In the genomic region with DNA sequence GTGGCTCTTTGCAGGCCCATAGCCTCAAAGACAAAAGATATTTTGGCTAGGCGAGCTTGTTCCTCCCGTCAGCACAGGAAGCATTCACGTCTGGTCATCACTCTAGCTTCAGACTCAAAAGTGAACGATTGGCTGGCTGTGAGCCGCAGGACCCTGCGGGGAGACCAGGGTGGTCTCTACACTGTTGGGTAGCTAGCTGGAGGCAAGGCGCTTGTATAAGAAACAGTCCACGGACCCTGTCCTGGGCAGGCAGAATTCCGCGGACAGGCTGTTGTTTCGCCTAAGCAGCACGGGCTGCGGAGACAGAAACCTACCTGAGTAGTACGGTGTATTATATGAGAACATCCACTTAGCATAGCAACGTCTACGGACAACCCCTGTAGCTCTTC, we compare ENCODE assay signal across 8 cellular contexts. TPM values are rescaled to one million over a fixed set of nuclear protein-coding genes. Genes with fewer than 3 reads are reported as not detected.
DNase-seq lines count a peak whose midpoint lies in the region; ATAC-seq lines count a peak whose summit lies in the region.

No MANE protein-coding gene starts in this region.

- peak overlapping the region; percentile 97 for H3K4me3 Mint-ChIP-seq in activated naive CD4-positive, alpha-beta T cell treated with anti-CD3 and anti-CD28 coated beads, Interleukin-2, amount 10 ng/mL, durations not matched to agents 7 days and 5 days
- peak overlapping the region; percentile 93 to 98 (median 97) for H3K4me3 Mint-ChIP-seq in immature natural killer cell
- H3K4me3 Mint-ChIP-seq in stimulated activated naive CD8-positive, alpha-beta T cell treated with anti-CD3 and anti-CD28 coated beads, Interleukin-15, Interleukin-2, amounts not matched to agents 100 ng/mL and 50 ng/mL, for 24 hours: peak overlapping the region; percentile 99

- CTCF ChIA-PET in activated naive CD4-positive, alpha-beta T cell treated with anti-CD3 and anti-CD28 coated beads, Interleukin-2, amount 10 ng/mL, durations not matched to agents 7 days and 5 days (lab: Charles Lee): interaction anchor here (2.1 kb wide), 1 partner anchor 222 kb away, joined by 8 read pairs; no protein-coding TSS in a partner anchor

- H3K36me3 Mint-ChIP-seq in activated naive CD4-positive, alpha-beta T cell treated with anti-CD3 and anti-CD28 coated beads, Interleukin-2, amount 10 ng/mL, durations not matched to agents 7 days and 5 days: peaks cover 36% of the 10 kb centered on the region
- H3K36me3 Mint-ChIP-seq in immature natural killer cell: no peaks in the 10 kb centered on the region
- peaks cover 23% of the 10 kb centered on the region for H3K36me3 Mint-ChIP-seq in stimulated activated naive CD8-positive, alpha-beta T cell treated with anti-CD3 and anti-CD28 coated beads, Interleukin-15, Interleukin-2, amounts not matched to agents 100 ng/mL and 50 ng/mL, for 24 hours (ENCODE audit: low read depth)

- peaks cover 13% of the 10 kb centered on the region for H3K27me3 Mint-ChIP-seq in activated naive CD4-positive, alpha-beta T cell treated with anti-CD3 and anti-CD28 coated beads, Interleukin-2, amount 10 ng/mL, durations not matched to agents 7 days and 5 days
- H3K27me3 Mint-ChIP-seq in immature natural killer cell (ENCODE audit: low read depth in 3 of 3): peaks cover 32 to 51% (median 37%) of the 10 kb centered on the region in 3 donors
- no peaks in the 10 kb centered on the region for H3K27me3 Mint-ChIP-seq in stimulated activated naive CD8-positive, alpha-beta T cell treated with anti-CD3 and anti-CD28 coated beads, Interleukin-15, Interleukin-2, amounts not matched to agents 100 ng/mL and 50 ng/mL, for 24 hours

- peak overlapping the region; percentile 93 for H3K27ac Mint-ChIP-seq in activated naive CD4-positive, alpha-beta T cell treated with anti-CD3 and anti-CD28 coated beads, Interleukin-2, amount 10 ng/mL, durations not matched to agents 7 days and 5 days
- peak overlapping the region; percentile 86 to 98 (median 96) for H3K27ac Mint-ChIP-seq in immature natural killer cell
- peak overlapping the region; percentile 98 for H3K27ac Mint-ChIP-seq in stimulated activated naive CD8-positive, alpha-beta T cell treated with anti-CD3 and anti-CD28 coated beads, Interleukin-15, Interleukin-2, amounts not matched to agents 100 ng/mL and 50 ng/mL, for 24 hours

- no peaks in the 10 kb centered on the region for H3K9me3 Mint-ChIP-seq in activated naive CD4-positive, alpha-beta T cell treated with anti-CD3 and anti-CD28 coated beads, Interleukin-2, amount 10 ng/mL, durations not matched to agents 7 days and 5 days
- peaks cover 0 to 2% (median 0%) of the 10 kb centered on the region in 6 donors for H3K9me3 Mint-ChIP-seq in immature natural killer cell
- no peaks in the 10 kb centered on the region for H3K9me3 Mint-ChIP-seq in stimulated activated naive CD8-positive, alpha-beta T cell treated with anti-CD3 and anti-CD28 coated beads, Interleukin-15, Interleukin-2, amounts not matched to agents 100 ng/mL and 50 ng/mL, for 24 hours

- ATAC-seq in HG03039 (IDR thresholded peaks at IDR 0.05; ENCODE audit: unreplicated experiment): peak; percentile 11

- no peak for DNase-seq in activated naive CD4-positive, alpha-beta T cell treated with anti-CD3 and anti-CD28 coated beads, Interleukin-2, amount 10 ng/mL, durations not matched to agents 7 days and 5 days
- DNase-seq in activated naive CD4-positive, alpha-beta T cell treated with Interleukin-2 at 50 U/mL for 16 hours: no peak
- peak; percentile 5 to 8 for DNase-seq in activated T-helper 1 cell treated with anti-CD3 and anti-CD28 coated beads, Interleukin-2, amount 50 U/mL, for 16 hours (ENCODE audit: low read depth in 1 of 2, low spot score in 1 of 2)
- DNase-seq in immature natural killer cell (no peak), Kasumi-1 (lab: John Stamatoyannopoulos, UW) (no peak), cerebellum (ENCODE audit: low spot score) (no peak)

- peaks cover 55% of the 10 kb centered on the region for H3K4me1 Mint-ChIP-seq in activated naive CD4-positive, alpha-beta T cell treated with anti-CD3 and anti-CD28 coated beads, Interleukin-2, amount 10 ng/mL, durations not matched to agents 7 days and 5 days
- peaks cover 66 to 78% of the 10 kb centered on the region in 2 donors for H3K4me1 Mint-ChIP-seq in immature natural killer cell
- peaks cover 60% of the 10 kb centered on the region for H3K4me1 Mint-ChIP-seq in stimulated activated naive CD8-positive, alpha-beta T cell treated with anti-CD3 and anti-CD28 coated beads, Interleukin-15, Interleukin-2, amounts not matched to agents 100 ng/mL and 50 ng/mL, for 24 hours (ENCODE audit: low read depth)

RNA-seq across cellular contexts. Expression of a gene that starts 29.6 kb away (rescaled TPM):
- polyA plus RNA-seq in immature natural killer cell: 10 to 100 TPM; 27.1 to 73.5 (median 47.5) TPM
- total RNA-seq in cerebellum: 26.2 TPM

RNA-seq across cellular contexts. Expression of a gene that starts 29.8 kb away (rescaled TPM):
- polyA plus RNA-seq in immature natural killer cell: 1 to 10 TPM in 1 of 3 donors, under 1 TPM in 1, not detected in 1; 0.57 to 1.1 TPM
- total RNA-seq in cerebellum: 4.4 TPM

RNA-seq across cellular contexts. Expression of a gene that starts 40.3 kb away (rescaled TPM):
- under 1 TPM in 1 of 3 donors, not detected in 2; 0.10 TPM for polyA plus RNA-seq in immature natural killer cell
- total RNA-seq in cerebellum: not detected

Comparison
In these comparisons a context has a peak if more than half of its experiments do, and no peak if none do; other contexts are left out.
1. DNase-seq: peak in activated T-helper 1 cell treated with anti-CD3 and anti-CD28 coated beads, Interleukin-2, amount 50 U/mL, for 16 hours (2 of 2); none in activated naive CD4-positive, alpha-beta T cell treated with anti-CD3 and anti-CD28 coated beads, Interleukin-2, amount 10 ng/mL, durations not matched to agents 7 days and 5 days (single experiment), activated naive CD4-positive, alpha-beta T cell treated with Interleukin-2 at 50 U/mL for 16 hours (single experiment), immature natural killer cell (0 of 3), Kasumi-1 (0 of 2) and cerebellum (single experiment).
2. Peak in every context shown above with its lines, with median percentiles within 50 percentile points of each other: H3K27ac Mint-ChIP-seq and H3K4me3 Mint-ChIP-seq.